Comparison of ENCODE assay signal across 26 cellular contexts in the genomic region with DNA sequence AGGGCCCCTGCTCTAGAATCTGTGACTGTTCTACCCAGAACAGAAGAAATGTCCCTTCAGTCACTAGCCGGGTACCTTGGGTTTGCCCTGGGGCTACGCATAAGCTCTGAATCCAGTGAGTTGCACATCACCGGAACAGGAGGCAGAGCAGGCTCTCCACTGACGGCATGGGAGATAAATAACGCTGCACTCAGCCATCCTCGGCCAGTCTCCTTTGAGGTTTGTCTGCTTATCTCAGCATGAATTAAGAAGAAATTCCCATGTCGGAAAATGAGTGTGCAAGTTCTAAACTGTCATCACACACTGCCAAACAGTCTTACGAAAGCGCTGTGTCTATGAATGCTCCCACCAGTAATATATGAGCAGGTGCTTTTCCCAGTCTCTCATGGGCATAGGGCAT.
DNase-seq lines count a peak whose midpoint lies in the region; ATAC-seq and TF ChIP-seq lines count a peak whose summit lies in the region.
"Had no signal": no experiment of that assay in that cellular context is flagged by ENCODE, and none has a peak within 500 bp of the region (broad histone marks: within the 10 kb centered on the region; RNA-seq: fewer than 3 reads in every experiment).

No MANE protein-coding gene starts in this region.

- H3K9me3 ChIP-seq in right cardiac atrium (ENCODE audit: control insufficient read depth, low read length) = no peaks in the 10 kb centered on the region
- H3K9me3 ChIP-seq: HAP-1, heart right ventricle, sigmoid colon, testis had no signal

- ATAC-seq in Right ventricle myocardium superior (ENCODE audit: poor library complexity) (peak; percentile 45), right cardiac atrium (peak; percentile 41 to 56), HG02981 (IDR thresholded peaks at IDR 0.05; ENCODE audit: unreplicated experiment) (no peak)
- no peak for ATAC-seq in stimulated activated naive CD8-positive, alpha-beta T cell treated with anti-CD3 and anti-CD28 coated beads, Interleukin-15, Interleukin-2, amounts not matched to agents 100 U/mL and 50 U/mL, for 24 hours
- ATAC-seq: activated naive CD8-positive, alpha-beta T cell treated with anti-CD3 and anti-CD28 coated beads, Interleukin-2, amount 50 U/mL, for 24 hours; activated T-cell treated with anti-CD3 and anti-CD28 coated beads, Interleukin-2, amount 50 U/mL, for 4 hours; CD8-positive, alpha-beta T cell; stimulated activated naive B cell treated with anti-CD40 and anti-IgM and Interleukin-4, amounts not matched to agents 10 μg/mL and 1 μg/mL and 100 μg/mL, for 72 hours had no signal

- DNase-seq in Right ventricle myocardium superior (no peak), cardiac septum (ENCODE audit: low spot score) (no peak), choroid plexus epithelial cell (ENCODE audit: low read depth) (peak; percentile 61), right cardiac atrium (peak in 1 of 3 donors; percentile 17), T1000 (lab: John Stamatoyannopoulos, UW) (no peak), HT-29 (ENCODE audit: low spot score) (no peak)
- no peak for DNase-seq in stimulated activated naive CD8-positive, alpha-beta T cell treated with anti-CD3 and anti-CD28 coated beads, Interleukin-15, Interleukin-2, amounts not matched to agents 100 U/mL and 50 U/mL, for 24 hours
- DNase-seq: activated B cell treated with CpG ODN at 0.5 μM for 24 hours; activated CD4-positive, alpha-beta T cell treated with anti-CD3 and anti-CD28 coated beads, Interleukin-2, amount 50 U/mL, for 1 hour; activated gamma-delta T cell treated with Interleukin-2 at 50 U/mL for 16 hours; activated naive CD8-positive, alpha-beta T cell treated with anti-CD3 and anti-CD28 coated beads, Interleukin-2, amount 50 U/mL, for 24 hours; activated T-cell treated with anti-CD3 and anti-CD28 coated beads, Interleukin-2, amount 50 U/mL, for 4 hours; CD8-positive, alpha-beta T cell; cerebellar nuclear complex; heart right ventricle; mesendoderm; NCI-H1417 treated with DMSO at 0.1 percent for 48 hours; NCI-H2107; NCI-H446 treated with DMSO at 0.1 percent for 48 hours; sigmoid colon; stimulated activated naive B cell treated with anti-CD40 and anti-IgM and Interleukin-4, amounts not matched to agents 10 μg/mL and 1 μg/mL and 100 μg/mL, for 72 hours; testis had no signal

- TF ChIP-seq CTCF in choroid plexus epithelial cell (conservative IDR thresholded peaks at IDR 0.05; ENCODE audit: low read depth, low read length) = no peak

- H3K4me1 ChIP-seq in right cardiac atrium (ENCODE audit: control insufficient read depth, insufficient read depth, low read length) = no peaks in the 10 kb centered on the region
- H3K4me1 ChIP-seq: sigmoid colon, testis had no signal

- H3K27ac ChIP-seq in right cardiac atrium (ENCODE audit: low read length) = no peak overlapping the region
- H3K27ac ChIP-seq: dorsolateral prefrontal cortex, heart right ventricle, KMS-11, sigmoid colon, testis had no signal

- intact Hi-C loops in Right ventricle myocardium superior (cut with DNase I) = no loop called here
- intact Hi-C loops in cardiac septum (cut with DNase I) = loop anchor here (5.0 kb wide), 1 partner anchor 47 kb away; no protein-coding TSS in a partner anchor
- intact Hi-C loops in right cardiac atrium (cut with DNase I) = loop anchor here in 2 of 4 donors (5.0 to 10.0 kb wide), 2 partner anchors 53 to 95 kb away; a partner anchor contains a TSS

- H3K4me3 ChIP-seq in choroid plexus epithelial cell (ENCODE audit: low read depth, low read length) (no peak overlapping the region), right cardiac atrium (ENCODE audit: low read length) (no peak overlapping the region)
- H3K4me3 ChIP-seq: HAP-1, heart right ventricle, sigmoid colon, testis had no signal

- 48% methylated on average over 9 of the region's 9 CpGs for WGBS in right cardiac atrium

- no peaks in the 10 kb centered on the region for H3K27me3 ChIP-seq in right cardiac atrium (ENCODE audit: control insufficient read depth, insufficient read depth)
- H3K27me3 ChIP-seq: sigmoid colon, testis had no signal

Comparison
In these comparisons a context has a peak if more than half of its experiments do, and no peak if none do; other contexts are left out.
1. ATAC-seq: peak in Right ventricle myocardium superior (single experiment) and right cardiac atrium (2 of 2); none in HG02981 (single experiment) and stimulated activated naive CD8-positive, alpha-beta T cell treated with anti-CD3 and anti-CD28 coated beads, Interleukin-15, Interleukin-2, amounts not matched to agents 100 U/mL and 50 U/mL, for 24 hours (single experiment).